26 cellular contexts compared by ENCODE assay signal in the genomic region with DNA sequence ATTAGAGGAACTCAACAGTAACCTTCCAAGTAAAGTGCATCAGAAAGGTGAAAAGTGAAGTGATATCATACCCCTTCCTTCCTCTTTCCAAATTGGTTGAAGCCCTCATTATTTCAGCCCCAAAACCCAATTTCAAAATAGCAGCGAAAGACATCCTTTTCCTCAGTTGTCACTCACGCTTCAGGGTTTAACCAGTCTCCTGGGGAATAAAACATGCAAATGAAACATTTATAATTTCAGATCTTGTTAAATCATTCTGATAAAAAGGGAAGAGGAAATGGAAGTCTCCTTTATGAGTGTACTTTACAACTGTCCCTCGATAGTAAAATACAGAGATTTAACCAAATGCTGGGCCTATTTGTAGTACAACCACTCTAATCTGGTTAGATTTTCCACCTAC. TPM values are rescaled to one million over a fixed set of nuclear protein-coding genes. Genes with fewer than 3 reads are reported as not detected.
DNase-seq lines count a peak whose midpoint lies in the region; ATAC-seq and TF ChIP-seq lines count a peak whose summit lies in the region.
"Had no signal": no experiment of that assay in that cellular context is flagged by ENCODE, and none has a peak within 500 bp of the region (broad histone marks: within the 10 kb centered on the region; RNA-seq: fewer than 3 reads in every experiment).

No MANE protein-coding gene starts in this region.

- POLR2A ChIA-PET in OCI-LY7 (lab: Charles Lee) = interaction anchor here (0.7 kb wide), 1 partner anchor 166 kb away, joined by 3 read pairs; no protein-coding TSS in a partner anchor

- peak overlapping the region; percentile 29 for H3K4me2 ChIP-seq in Karpas-422 (ENCODE audit: low read depth, low read length, poor library complexity, severe bottlenecking)
- H3K4me2 ChIP-seq in OCI-LY7 (ENCODE audit: low read length) = no peak overlapping the region

- no peaks in the 10 kb centered on the region for H4K20me1 ChIP-seq in Karpas-422 (ENCODE audit: insufficient read depth, low read depth, low read length)
- no peaks in the 10 kb centered on the region for H4K20me1 ChIP-seq in OCI-LY7 (ENCODE audit: insufficient read depth, low read length)

- H3K4me1 ChIP-seq in Karpas-422 (ENCODE audit: low read length) (peaks cover 21% of the 10 kb centered on the region), OCI-LY7 (ENCODE audit: insufficient read depth, low read length, poor library complexity, severe bottlenecking) (no peaks in the 10 kb centered on the region), neutrophil (ENCODE audit: control insufficient read depth in 1 of 2, insufficient read depth in 1 of 2, low read depth in 1 of 2, low read length in 1 of 2) (peaks cover 81 to 82% of the 10 kb centered on the region in 2 experiments)
- H3K4me1 ChIP-seq: sigmoid colon, SJSA1 had no signal

- CTCF ChIA-PET in OCI-LY7 (lab: Charles Lee; ENCODE audit: unreplicated experiment) = no interaction called here

- peak; percentile 14 for DNase-seq in GF-D8 (lab: John Stamatoyannopoulos, UW)
- peak; percentile 96 for DNase-seq in Karpas-422
- peak; percentile 3 for DNase-seq in OCI-LY7 (ENCODE audit: low spot score)
- no peak for DNase-seq in DMS153 treated with DMSO at 0.1 percent for 48 hours (lab: John Stamatoyannopoulos, UW; ENCODE audit: unreplicated experiment)
- no peak for DNase-seq in NCI-H524 treated with DMSO at 0.1 percent for 48 hours (lab: John Stamatoyannopoulos, UW)
- DNase-seq: activated CD4-positive, alpha-beta T cell treated with anti-CD3 and anti-CD28 coated beads, Interleukin-2, amount 50 U/mL, for 4 hours; activated CD8-positive, alpha-beta memory T cell treated with anti-CD3 and anti-CD28 coated beads, Interleukin-2, amount 50 U/mL, for 48 hours; activated naive CD8-positive, alpha-beta T cell treated with anti-CD3 and anti-CD28 coated beads, Interleukin-2, amount 10 ng/mL, durations not matched to agents 7 days and 5 days; CD8-positive, alpha-beta memory T cell; DMS153; IMR-90; left lung; midbrain; NCI-H187 treated with DMSO at 0.1 percent for 48 hours; NCI-H226; NCI-H774; sigmoid colon; T-helper 2 cell had no signal

- H3K27me3 ChIP-seq in Karpas-422 (ENCODE audit: low read length) = no peaks in the 10 kb centered on the region
- H3K27me3 ChIP-seq in neutrophil = no peaks in the 10 kb centered on the region
- H3K27me3 ChIP-seq: left lung, sigmoid colon, SJSA1 had no signal

- no peak for TF ChIP-seq CTCF in OCI-LY7 (conservative IDR thresholded peaks at IDR 0.05; ENCODE audit: low read length)
- TF ChIP-seq CTCF in neutrophil (IDR thresholded peaks at IDR 0.05) = no peak

- intact Hi-C loops in OCI-LY7 (cut with micrococcal nuclease; ENCODE audit: unreplicated experiment) = loop anchor here (10.0 kb wide), 1 partner anchor 60 kb away; no protein-coding TSS in a partner anchor

- H3K9me3 ChIP-seq in Karpas-422 (ENCODE audit: low read length) (no peaks in the 10 kb centered on the region), OCI-LY7 (ENCODE audit: low read length) (no peaks in the 10 kb centered on the region), neutrophil (no peaks in the 10 kb centered on the region)
- H3K9me3 ChIP-seq: left lung, sigmoid colon, SJSA1 had no signal

- no peaks in the 10 kb centered on the region for H3K79me2 ChIP-seq in Karpas-422 (ENCODE audit: low read length)
- no peaks in the 10 kb centered on the region for H3K79me2 ChIP-seq in OCI-LY7 (ENCODE audit: insufficient read depth, low read depth, low read length)

- no TSS peak for BruUV-seq in OCI-LY7 (replicated peaks; lab: Mats Ljungman, UMichigan)

- no peaks in the 10 kb centered on the region for H3K36me3 ChIP-seq in Karpas-422 (ENCODE audit: insufficient read depth, low read length)
- H3K36me3 ChIP-seq in OCI-LY7 (ENCODE audit: insufficient read depth, low read length) = no peaks in the 10 kb centered on the region
- no peaks in the 10 kb centered on the region for H3K36me3 ChIP-seq in neutrophil
- H3K36me3 ChIP-seq: left lung, sigmoid colon, SJSA1 had no signal

- H2AFZ ChIP-seq in Karpas-422 (ENCODE audit: low read length) (no peak overlapping the region), OCI-LY7 (ENCODE audit: low read length) (no peak overlapping the region)

- H3K9me2 ChIP-seq in Karpas-422 (replicated peaks; ENCODE audit: insufficient read depth, low read length) (no peaks in the 10 kb centered on the region), OCI-LY7 (ENCODE audit: insufficient read depth, low read length) (no peaks in the 10 kb centered on the region)

- H3K9ac ChIP-seq in Karpas-422 (ENCODE audit: low read length) = no peak overlapping the region

- no peak overlapping the region for H3K4me3 ChIP-seq in Karpas-422 (ENCODE audit: low read length)
- H3K4me3 ChIP-seq in OCI-LY7 (ENCODE audit: low read depth, low read length, poor library complexity, severe bottlenecking) = no peak overlapping the region
- H3K4me3 ChIP-seq in neutrophil (ENCODE audit: low read depth in 1 of 2, low read length in 1 of 2) = peak overlapping the region; percentile 6 to 29
- H3K4me3 ChIP-seq: left lung, sigmoid colon, SJSA1 had no signal

- no peak for ATAC-seq in GM19324 (IDR thresholded peaks at IDR 0.05; ENCODE audit: low FRiP score, unreplicated experiment)
- ATAC-seq: left lung, Panc1, WTC11 had no signal

- H3K27ac ChIP-seq in Karpas-422 (ENCODE audit: low read length) = no peak overlapping the region
- no peak overlapping the region for H3K27ac ChIP-seq in OCI-LY7 (ENCODE audit: low read depth, low read length, poor library complexity, severe bottlenecking)
- peak overlapping the region; percentile 91 for H3K27ac ChIP-seq in neutrophil
- H3K27ac ChIP-seq: epithelial cell of prostate, sigmoid colon, SJSA1 had no signal

RNA-seq across cellular contexts. Expression of a gene that starts 22.5 kb away (rescaled TPM):
- not detected in 2 replicates for total RNA-seq in Karpas-422 (2014; rRNA removed; shearing (Covaris generic); ENCODE audit: low replicate concordance)
- total RNA-seq in OCI-LY7 (2014; rRNA removed; shearing (Covaris generic)) = not detected in 2 replicates
- total RNA-seq in OCI-LY7 (2022) = not detected in 2 replicates
- total RNA-seq: activated naive CD8-positive, alpha-beta T cell treated with anti-CD3 and anti-CD28 coated beads, Interleukin-2, amount 10 ng/mL, durations not matched to agents 7 days and 5 days; CD8-positive, alpha-beta memory T cell; MCF 10A; neural crest cell; SJSA1 had no signal

Comparison
In these comparisons a context has a peak if more than half of its experiments do, and no peak if none do; other contexts are left out.
1. DNase-seq: peak in GF-D8 (single experiment), Karpas-422 (single experiment) and OCI-LY7 (single experiment); none in DMS153 treated with DMSO at 0.1 percent for 48 hours (single experiment) and NCI-H524 treated with DMSO at 0.1 percent for 48 hours (single experiment).
2. H3K4me3 ChIP-seq: peak in neutrophil (2 of 2); none in Karpas-422 (single experiment) and OCI-LY7 (single experiment).